ENCODE assay signal across 1 cellular context in the genomic region with DNA sequence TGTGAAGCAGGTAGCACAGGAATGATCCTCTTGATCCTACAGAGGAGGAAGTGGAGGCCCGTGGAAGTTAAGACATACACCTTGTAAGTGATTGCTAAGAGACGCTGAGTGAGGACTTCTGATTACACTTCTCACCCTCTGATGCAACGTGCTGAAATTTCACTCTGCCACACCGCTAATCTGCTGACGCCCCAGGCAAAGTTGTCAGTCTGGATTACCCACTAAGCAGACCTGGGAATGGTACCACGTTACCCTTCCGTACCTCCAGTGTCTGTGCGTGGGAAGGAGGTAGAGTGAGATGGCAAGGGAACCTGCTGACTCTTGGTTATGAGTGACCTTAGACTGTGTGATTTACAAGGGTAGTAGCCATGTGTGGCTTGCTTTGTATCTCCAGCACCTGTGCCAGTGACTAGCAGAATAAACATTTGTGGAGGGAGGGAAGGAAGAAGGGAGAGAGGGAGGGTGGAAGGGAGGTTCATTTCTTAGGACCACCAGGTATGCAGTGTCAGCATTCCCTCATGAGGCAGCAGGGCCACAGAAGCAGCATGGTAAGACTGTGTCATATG.
A peak's percentile ranks its signal among the peaks of the same experiment; 100 is the strongest.
TF ChIP-seq lines count a peak whose summit lies in the region.

No MANE protein-coding gene starts in this region.

TF ChIP-seq in K562, 482 proteins besides CTCF, POLR2A, EP300 and RAD21 (continued from another document and continues in another):
- TF ChIP-seq, protein P1, sequence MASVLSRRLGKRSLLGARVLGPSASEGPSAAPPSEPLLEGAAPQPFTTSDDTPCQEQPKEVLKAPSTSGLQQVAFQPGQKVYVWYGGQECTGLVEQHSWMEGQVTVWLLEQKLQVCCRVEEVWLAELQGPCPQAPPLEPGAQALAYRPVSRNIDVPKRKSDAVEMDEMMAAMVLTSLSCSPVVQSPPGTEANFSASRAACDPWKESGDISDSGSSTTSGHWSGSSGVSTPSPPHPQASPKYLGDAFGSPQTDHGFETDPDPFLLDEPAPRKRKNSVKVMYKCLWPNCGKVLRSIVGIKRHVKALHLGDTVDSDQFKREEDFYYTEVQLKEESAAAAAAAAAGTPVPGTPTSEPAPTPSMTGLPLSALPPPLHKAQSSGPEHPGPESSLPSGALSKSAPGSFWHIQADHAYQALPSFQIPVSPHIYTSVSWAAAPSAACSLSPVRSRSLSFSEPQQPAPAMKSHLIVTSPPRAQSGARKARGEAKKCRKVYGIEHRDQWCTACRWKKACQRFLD (CRISPR knock-in tag; IDR thresholded peaks at IDR 0.05): peak; percentile 92; the same call in 1 of the 2 replicates
- no peak for TF ChIP-seq NCOA6 (IDR thresholded peaks at IDR 0.05)
- peak; percentile 90 to 95; a peak in 3 of 4 replicates for TF ChIP-seq TRIM24 (IDR thresholded peaks at IDR 0.05)
- TF ChIP-seq HDAC1 (IDR thresholded peaks at IDR 0.05): no peak
- no peak for TF ChIP-seq KDM2B (CRISPR knock-in tag; IDR thresholded peaks at IDR 0.05)
- peak; percentile 96 for TF ChIP-seq SMAD4 (CRISPR knock-in tag; conservative IDR thresholded peaks at IDR 0.05)
- no peak for TF ChIP-seq KAT7 (CRISPR knock-in tag; IDR thresholded peaks at IDR 0.05; ENCODE audit: borderline replicate concordance)
- TF ChIP-seq TOE1 (IDR thresholded peaks at IDR 0.05; ENCODE audit: borderline replicate concordance): no peak; the same call in 1 of the 2 replicates
- no peak for TF ChIP-seq TOE1 (CRISPR knock-in tag; IDR thresholded peaks at IDR 0.05; ENCODE audit: borderline replicate concordance, low read depth)
- TF ChIP-seq, protein P2, sequence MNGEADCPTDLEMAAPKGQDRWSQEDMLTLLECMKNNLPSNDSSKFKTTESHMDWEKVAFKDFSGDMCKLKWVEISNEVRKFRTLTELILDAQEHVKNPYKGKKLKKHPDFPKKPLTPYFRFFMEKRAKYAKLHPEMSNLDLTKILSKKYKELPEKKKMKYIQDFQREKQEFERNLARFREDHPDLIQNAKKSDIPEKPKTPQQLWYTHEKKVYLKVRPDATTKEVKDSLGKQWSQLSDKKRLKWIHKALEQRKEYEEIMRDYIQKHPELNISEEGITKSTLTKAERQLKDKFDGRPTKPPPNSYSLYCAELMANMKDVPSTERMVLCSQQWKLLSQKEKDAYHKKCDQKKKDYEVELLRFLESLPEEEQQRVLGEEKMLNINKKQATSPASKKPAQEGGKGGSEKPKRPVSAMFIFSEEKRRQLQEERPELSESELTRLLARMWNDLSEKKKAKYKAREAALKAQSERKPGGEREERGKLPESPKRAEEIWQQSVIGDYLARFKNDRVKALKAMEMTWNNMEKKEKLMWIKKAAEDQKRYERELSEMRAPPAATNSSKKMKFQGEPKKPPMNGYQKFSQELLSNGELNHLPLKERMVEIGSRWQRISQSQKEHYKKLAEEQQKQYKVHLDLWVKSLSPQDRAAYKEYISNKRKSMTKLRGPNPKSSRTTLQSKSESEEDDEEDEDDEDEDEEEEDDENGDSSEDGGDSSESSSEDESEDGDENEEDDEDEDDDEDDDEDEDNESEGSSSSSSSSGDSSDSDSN (IDR thresholded peaks at IDR 0.05; ENCODE audit: borderline replicate concordance in 1 of 2, low read depth in 2 of 2, low read length in 2 of 2): no peak
- TF ChIP-seq HNRNPL (IDR thresholded peaks at IDR 0.05; ENCODE audit: low read depth, low read length): no peak
- no peak for TF ChIP-seq ZFP30 (CRISPR knock-in tag; IDR thresholded peaks at IDR 0.05; ENCODE audit: borderline replicate concordance)
- TF ChIP-seq CCAR2 (IDR thresholded peaks at IDR 0.05; ENCODE audit: low read depth, low read length): no peak
- no peak for TF ChIP-seq NUFIP1 (IDR thresholded peaks at IDR 0.05; ENCODE audit: partially characterized antibody)
- TF ChIP-seq TEAD1 (CRISPR knock-in tag; IDR thresholded peaks at IDR 0.05): peak in 1 of 2 experiments; percentile 78; a peak in 2 of 4 replicates
- TF ChIP-seq ILK (tag; IDR thresholded peaks at IDR 0.05; ENCODE audit: borderline replicate concordance, low read depth): no peak
- 0 out of 2 replicates have a peak, but pooled peaks have one; percentile 34 for TF ChIP-seq PTRF (tag; IDR thresholded peaks at IDR 0.05)
- no peak for TF ChIP-seq SAFB (IDR thresholded peaks at IDR 0.05; ENCODE audit: borderline replicate concordance, low read depth, low read length)
- TF ChIP-seq MTA1 (IDR thresholded peaks at IDR 0.05; ENCODE audit: borderline replicate concordance): peak; percentile 63; the same call in 1 of the 2 replicates
- TF ChIP-seq ZNF766 (CRISPR knock-in tag; conservative IDR thresholded peaks at IDR 0.05): peak; percentile 81; the same call in 1 of the 2 replicates
- no peak for TF ChIP-seq PHF21A (IDR thresholded peaks at IDR 0.05; ENCODE audit: borderline replicate concordance, low read depth)
- TF ChIP-seq, protein P3, sequence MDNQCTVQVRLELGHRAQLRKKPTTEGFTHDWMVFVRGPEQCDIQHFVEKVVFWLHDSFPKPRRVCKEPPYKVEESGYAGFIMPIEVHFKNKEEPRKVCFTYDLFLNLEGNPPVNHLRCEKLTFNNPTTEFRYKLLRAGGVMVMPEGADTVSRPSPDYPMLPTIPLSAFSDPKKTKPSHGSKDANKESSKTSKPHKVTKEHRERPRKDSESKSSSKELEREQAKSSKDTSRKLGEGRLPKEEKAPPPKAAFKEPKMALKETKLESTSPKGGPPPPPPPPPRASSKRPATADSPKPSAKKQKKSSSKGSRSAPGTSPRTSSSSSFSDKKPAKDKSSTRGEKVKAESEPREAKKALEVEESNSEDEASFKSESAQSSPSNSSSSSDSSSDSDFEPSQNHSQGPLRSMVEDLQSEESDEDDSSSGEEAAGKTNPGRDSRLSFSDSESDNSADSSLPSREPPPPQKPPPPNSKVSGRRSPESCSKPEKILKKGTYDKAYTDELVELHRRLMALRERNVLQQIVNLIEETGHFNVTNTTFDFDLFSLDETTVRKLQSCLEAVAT (IDR thresholded peaks at IDR 0.05): no peak
- TF ChIP-seq CHCHD3 (CRISPR knock-in tag; IDR thresholded peaks at IDR 0.05): no peak
- TF ChIP-seq, protein P4, sequence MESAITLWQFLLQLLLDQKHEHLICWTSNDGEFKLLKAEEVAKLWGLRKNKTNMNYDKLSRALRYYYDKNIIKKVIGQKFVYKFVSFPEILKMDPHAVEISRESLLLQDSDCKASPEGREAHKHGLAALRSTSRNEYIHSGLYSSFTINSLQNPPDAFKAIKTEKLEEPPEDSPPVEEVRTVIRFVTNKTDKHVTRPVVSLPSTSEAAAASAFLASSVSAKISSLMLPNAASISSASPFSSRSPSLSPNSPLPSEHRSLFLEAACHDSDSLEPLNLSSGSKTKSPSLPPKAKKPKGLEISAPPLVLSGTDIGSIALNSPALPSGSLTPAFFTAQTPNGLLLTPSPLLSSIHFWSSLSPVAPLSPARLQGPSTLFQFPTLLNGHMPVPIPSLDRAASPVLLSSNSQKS (CRISPR knock-in tag; IDR thresholded peaks at IDR 0.05): no peak
- TF ChIP-seq MAFK (IDR thresholded peaks at IDR 0.05; ENCODE audit: low read length): peak; percentile 37
- TF ChIP-seq ZNF23 (CRISPR knock-in tag; IDR thresholded peaks at IDR 0.05): no peak
- TF ChIP-seq MIER1 (IDR thresholded peaks at IDR 0.05; ENCODE audit: low read depth): no peak
- TF ChIP-seq ETS2 (tag; IDR thresholded peaks at IDR 0.05; ENCODE audit: borderline replicate concordance, poor library complexity, severe bottlenecking): no peak
- TF ChIP-seq, protein P5, sequence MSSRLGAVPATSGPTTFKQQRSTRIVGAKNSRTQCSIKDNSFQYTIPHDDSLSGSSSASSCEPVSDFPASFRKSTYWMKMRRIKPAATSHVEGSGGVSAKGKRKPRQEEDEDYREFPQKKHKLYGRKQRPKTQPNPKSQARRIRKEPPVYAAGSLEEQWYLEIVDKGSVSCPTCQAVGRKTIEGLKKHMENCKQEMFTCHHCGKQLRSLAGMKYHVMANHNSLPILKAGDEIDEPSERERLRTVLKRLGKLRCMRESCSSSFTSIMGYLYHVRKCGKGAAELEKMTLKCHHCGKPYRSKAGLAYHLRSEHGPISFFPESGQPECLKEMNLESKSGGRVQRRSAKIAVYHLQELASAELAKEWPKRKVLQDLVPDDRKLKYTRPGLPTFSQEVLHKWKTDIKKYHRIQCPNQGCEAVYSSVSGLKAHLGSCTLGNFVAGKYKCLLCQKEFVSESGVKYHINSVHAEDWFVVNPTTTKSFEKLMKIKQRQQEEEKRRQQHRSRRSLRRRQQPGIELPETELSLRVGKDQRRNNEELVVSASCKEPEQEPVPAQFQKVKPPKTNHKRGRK (tag; IDR thresholded peaks at IDR 0.05): no peak
- no peak for TF ChIP-seq HNRNPLL (IDR thresholded peaks at IDR 0.05; ENCODE audit: low read depth, low read length, poor library complexity, severe bottlenecking)
- TF ChIP-seq MTA3 (IDR thresholded peaks at IDR 0.05; ENCODE audit: borderline replicate concordance): peak; percentile 77; the same call in 1 of the 2 replicates
- peak; percentile 91 for TF ChIP-seq ATF7 (IDR thresholded peaks at IDR 0.05)
- TF ChIP-seq SMARCA5 (IDR thresholded peaks at IDR 0.05): peak; percentile 22; the same call in 1 of the 2 replicates
- TF ChIP-seq MYBL2 (IDR thresholded peaks at IDR 0.05; ENCODE audit: low read depth): no peak
- no peak for TF ChIP-seq MYBL2 (CRISPR knock-in tag; IDR thresholded peaks at IDR 0.05; ENCODE audit: borderline replicate concordance)
- no peak for TF ChIP-seq ZNF668 (CRISPR knock-in tag; IDR thresholded peaks at IDR 0.05)
- no peak for TF ChIP-seq FOXK2 (conservative IDR thresholded peaks at IDR 0.05 in 1 of 2, IDR thresholded peaks at IDR 0.05 in 1 of 2; ENCODE audit: low read depth in 2 of 2)
- TF ChIP-seq, protein P6, sequence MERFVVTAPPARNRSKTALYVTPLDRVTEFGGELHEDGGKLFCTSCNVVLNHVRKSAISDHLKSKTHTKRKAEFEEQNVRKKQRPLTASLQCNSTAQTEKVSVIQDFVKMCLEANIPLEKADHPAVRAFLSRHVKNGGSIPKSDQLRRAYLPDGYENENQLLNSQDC (CRISPR knock-in tag; IDR thresholded peaks at IDR 0.05): no peak
- no peak for TF ChIP-seq ESRRB (CRISPR knock-in tag; IDR thresholded peaks at IDR 0.05; ENCODE audit: borderline replicate concordance)
- peak; percentile 58 for TF ChIP-seq FOSL1 (tag; conservative IDR thresholded peaks at IDR 0.05)
- TF ChIP-seq, protein P7, sequence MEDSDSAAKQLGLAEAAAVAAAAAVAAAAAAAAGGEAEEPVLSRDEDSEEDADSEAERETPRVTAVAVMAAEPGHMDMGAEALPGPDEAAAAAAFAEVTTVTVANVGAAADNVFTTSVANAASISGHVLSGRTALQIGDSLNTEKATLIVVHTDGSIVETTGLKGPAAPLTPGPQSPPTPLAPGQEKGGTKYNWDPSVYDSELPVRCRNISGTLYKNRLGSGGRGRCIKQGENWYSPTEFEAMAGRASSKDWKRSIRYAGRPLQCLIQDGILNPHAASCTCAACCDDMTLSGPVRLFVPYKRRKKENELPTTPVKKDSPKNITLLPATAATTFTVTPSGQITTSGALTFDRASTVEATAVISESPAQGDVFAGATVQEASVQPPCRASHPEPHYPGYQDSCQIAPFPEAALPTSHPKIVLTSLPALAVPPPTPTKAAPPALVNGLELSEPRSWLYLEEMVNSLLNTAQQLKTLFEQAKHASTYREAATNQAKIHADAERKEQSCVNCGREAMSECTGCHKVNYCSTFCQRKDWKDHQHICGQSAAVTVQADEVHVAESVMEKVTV (CRISPR knock-in tag; IDR thresholded peaks at IDR 0.05): no peak
- TF ChIP-seq, protein P8, sequence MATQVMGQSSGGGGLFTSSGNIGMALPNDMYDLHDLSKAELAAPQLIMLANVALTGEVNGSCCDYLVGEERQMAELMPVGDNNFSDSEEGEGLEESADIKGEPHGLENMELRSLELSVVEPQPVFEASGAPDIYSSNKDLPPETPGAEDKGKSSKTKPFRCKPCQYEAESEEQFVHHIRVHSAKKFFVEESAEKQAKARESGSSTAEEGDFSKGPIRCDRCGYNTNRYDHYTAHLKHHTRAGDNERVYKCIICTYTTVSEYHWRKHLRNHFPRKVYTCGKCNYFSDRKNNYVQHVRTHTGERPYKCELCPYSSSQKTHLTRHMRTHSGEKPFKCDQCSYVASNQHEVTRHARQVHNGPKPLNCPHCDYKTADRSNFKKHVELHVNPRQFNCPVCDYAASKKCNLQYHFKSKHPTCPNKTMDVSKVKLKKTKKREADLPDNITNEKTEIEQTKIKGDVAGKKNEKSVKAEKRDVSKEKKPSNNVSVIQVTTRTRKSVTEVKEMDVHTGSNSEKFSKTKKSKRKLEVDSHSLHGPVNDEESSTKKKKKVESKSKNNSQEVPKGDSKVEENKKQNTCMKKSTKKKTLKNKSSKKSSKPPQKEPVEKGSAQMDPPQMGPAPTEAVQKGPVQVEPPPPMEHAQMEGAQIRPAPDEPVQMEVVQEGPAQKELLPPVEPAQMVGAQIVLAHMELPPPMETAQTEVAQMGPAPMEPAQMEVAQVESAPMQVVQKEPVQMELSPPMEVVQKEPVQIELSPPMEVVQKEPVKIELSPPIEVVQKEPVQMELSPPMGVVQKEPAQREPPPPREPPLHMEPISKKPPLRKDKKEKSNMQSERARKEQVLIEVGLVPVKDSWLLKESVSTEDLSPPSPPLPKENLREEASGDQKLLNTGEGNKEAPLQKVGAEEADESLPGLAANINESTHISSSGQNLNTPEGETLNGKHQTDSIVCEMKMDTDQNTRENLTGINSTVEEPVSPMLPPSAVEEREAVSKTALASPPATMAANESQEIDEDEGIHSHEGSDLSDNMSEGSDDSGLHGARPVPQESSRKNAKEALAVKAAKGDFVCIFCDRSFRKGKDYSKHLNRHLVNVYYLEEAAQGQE (CRISPR knock-in tag; IDR thresholded peaks at IDR 0.05; ENCODE audit: low read depth): 0 out of 2 replicates have a peak, but pooled peaks have one; percentile 58
- no peak for TF ChIP-seq RBM25 (IDR thresholded peaks at IDR 0.05; ENCODE audit: low read depth, low read length, severe bottlenecking)
- TF ChIP-seq, protein P9, sequence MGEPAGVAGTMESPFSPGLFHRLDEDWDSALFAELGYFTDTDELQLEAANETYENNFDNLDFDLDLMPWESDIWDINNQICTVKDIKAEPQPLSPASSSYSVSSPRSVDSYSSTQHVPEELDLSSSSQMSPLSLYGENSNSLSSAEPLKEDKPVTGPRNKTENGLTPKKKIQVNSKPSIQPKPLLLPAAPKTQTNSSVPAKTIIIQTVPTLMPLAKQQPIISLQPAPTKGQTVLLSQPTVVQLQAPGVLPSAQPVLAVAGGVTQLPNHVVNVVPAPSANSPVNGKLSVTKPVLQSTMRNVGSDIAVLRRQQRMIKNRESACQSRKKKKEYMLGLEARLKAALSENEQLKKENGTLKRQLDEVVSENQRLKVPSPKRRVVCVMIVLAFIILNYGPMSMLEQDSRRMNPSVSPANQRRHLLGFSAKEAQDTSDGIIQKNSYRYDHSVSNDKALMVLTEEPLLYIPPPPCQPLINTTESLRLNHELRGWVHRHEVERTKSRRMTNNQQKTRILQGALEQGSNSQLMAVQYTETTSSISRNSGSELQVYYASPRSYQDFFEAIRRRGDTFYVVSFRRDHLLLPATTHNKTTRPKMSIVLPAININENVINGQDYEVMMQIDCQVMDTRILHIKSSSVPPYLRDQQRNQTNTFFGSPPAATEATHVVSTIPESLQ (CRISPR knock-in tag; IDR thresholded peaks at IDR 0.05): no peak
- no peak for TF ChIP-seq TCF7L2 (IDR thresholded peaks at IDR 0.05; ENCODE audit: low read depth, low read length)
- no peak for TF ChIP-seq ZNF224 (CRISPR knock-in tag; IDR thresholded peaks at IDR 0.05)
- no peak for TF ChIP-seq ZNF408 (CRISPR knock-in tag; IDR thresholded peaks at IDR 0.05; ENCODE audit: low read depth)
- peak; percentile 87 for TF ChIP-seq ZNF583 (CRISPR knock-in tag; IDR thresholded peaks at IDR 0.05)
- no peak for TF ChIP-seq HMG20A (CRISPR knock-in tag; conservative IDR thresholded peaks at IDR 0.05)
- 0 out of 2 replicates have a peak, but pooled peaks have one; percentile 18 for TF ChIP-seq POLR2G (IDR thresholded peaks at IDR 0.05; ENCODE audit: low read depth, low read length)
- peak; percentile 85 for TF ChIP-seq C11orf30 (IDR thresholded peaks at IDR 0.05; ENCODE audit: low read depth)
- no peak for TF ChIP-seq ATF1 (CRISPR knock-in tag; IDR thresholded peaks at IDR 0.05)
- TF ChIP-seq ATF1 (tag; IDR thresholded peaks at IDR 0.05): peak; percentile 65
